In genomic region chr3:186207515-186207914, GRCh38 we compare ENCODE assay signal across 24 cellular contexts.
A peak's percentile ranks its signal among the peaks of the same experiment; 100 is the strongest.
DNase-seq lines count a peak whose midpoint lies in the region; ATAC-seq, FAIRE-seq and TF ChIP-seq lines count a peak whose summit lies in the region.
"Had no signal": no experiment of that assay in that cellular context is flagged by ENCODE, and none has a peak within 500 bp of the region (broad histone marks: within the 10 kb centered on the region; RNA-seq: fewer than 3 reads in every experiment).

No MANE protein-coding gene starts in this region.

- H4K20me1 ChIP-seq in HepG2 (ENCODE audit: insufficient read depth, low read length): no peaks in the 10 kb centered on the region

- TF ChIP-seq EP300 in HepG2 (IDR thresholded peaks at IDR 0.05; ENCODE audit: low read depth in 2 of 2, low read length in 2 of 2) (no peak), HepG2 (CRISPR knock-in tag; IDR thresholded peaks at IDR 0.05; ENCODE audit: borderline replicate concordance) (no peak)

- H3K4me1 ChIP-seq in HepG2 (ENCODE audit: insufficient read depth, low read length): peaks cover 24% of the 10 kb centered on the region
- H3K4me1 ChIP-seq in right lobe of liver: no peaks in the 10 kb centered on the region

- DNase-seq in HepG2 (ENCODE audit: low spot score): no peak
- no peak for DNase-seq in right lobe of liver
- peak; percentile 29 for DNase-seq in M059J (ENCODE audit: low read depth)
- no peak for DNase-seq in stimulated activated naive B cell treated with anti-CD40 and anti-IgM and Interleukin-4, amounts not matched to agents 10 μg/mL and 1 μg/mL and 100 μg/mL, for 72 hours
- no peak for DNase-seq in naive thymus-derived CD8-positive, alpha-beta T cell
- DNase-seq: CD4-positive, CD25-positive, alpha-beta regulatory T cell; COR-L47; DMS 273 treated with DMSO at 0.1 percent for 48 hours; DND-41; H9; IMR-90; Karpas-422; MG63; NCI-H1048; NCI-H1436; NCI-H1930; NCI-H226; NCI-H524; SIG-M5 had no signal

- peak overlapping the region; percentile 26 for H3K27ac Mint-ChIP-seq in stimulated activated naive B cell treated with anti-CD40 and anti-IgM and Interleukin-4, amounts not matched to agents 10 μg/mL and 1 μg/mL and 100 μg/mL, for 72 hours
- H3K27ac Mint-ChIP-seq in naive thymus-derived CD8-positive, alpha-beta T cell: no peak overlapping the region
- H3K27ac Mint-ChIP-seq: CD4-positive, CD25-positive, alpha-beta regulatory T cell; H9 had no signal

- H3K9ac ChIP-seq in HepG2 (ENCODE audit: insufficient read depth, low read depth, low read length): no peak overlapping the region

- no peaks in the 10 kb centered on the region for H3K36me3 Mint-ChIP-seq in stimulated activated naive B cell treated with anti-CD40 and anti-IgM and Interleukin-4, amounts not matched to agents 10 μg/mL and 1 μg/mL and 100 μg/mL, for 72 hours
- H3K36me3 Mint-ChIP-seq in naive thymus-derived CD8-positive, alpha-beta T cell: no peaks in the 10 kb centered on the region
- H3K36me3 Mint-ChIP-seq: CD4-positive, CD25-positive, alpha-beta regulatory T cell had no signal

- CTCF ChIA-PET in HepG2 (lab: Yijun Ruan, JAX; ENCODE audit: low intra/inter-chr PET ratio, low total read pairs): no interaction called here

- BruUV-seq in HepG2 (replicated peaks; lab: Mats Ljungman, UMichigan): no TSS peak

- H3K4me2 ChIP-seq in HepG2 (ENCODE audit: low read depth, low read length): no peak overlapping the region

- in situ Hi-C loops in HepG2 (cut with HindIII; ENCODE audit: extremely low pct_ligation_motif_present, low pct_unique_long_range_greater_than_20kb): no loop called here

- 100% methylated on average over 3 of the region's 3 CpGs for WGBS in HepG2 (ENCODE audit: low lambda C conversion rate)
- WGBS in right lobe of liver (ENCODE audit: insufficient coverage, low coverage, low lambda C conversion rate, missing lambda C conversion rate): 67% methylated on average over 1 of the region's 3 CpGs

- H3K9me3 ChIP-seq in HepG2 (ENCODE audit: low read length): no peaks in the 10 kb centered on the region
- no peaks in the 10 kb centered on the region for H3K9me3 ChIP-seq in right lobe of liver
- H3K9me3 ChIP-seq: MG63 had no signal

- H2AFZ ChIP-seq in HepG2 (ENCODE audit: low read length): no peak overlapping the region

- no peaks in the 10 kb centered on the region for H3K79me2 ChIP-seq in HepG2 (ENCODE audit: insufficient read depth, low read length)

- H3K27ac ChIP-seq in HepG2 (ENCODE audit: extremely low read length, insufficient read depth, low read length): no peak overlapping the region
- no peak overlapping the region for H3K27ac ChIP-seq in right lobe of liver
- peak overlapping the region; percentile 3 for H3K27ac ChIP-seq in cingulate gyrus (ENCODE audit: low read depth, low read length)
- H3K27ac ChIP-seq: HL-60, RWPE1 had no signal

- intact Hi-C loops in HepG2 (cut with micrococcal nuclease; ENCODE audit: unreplicated experiment) (no loop called here), right lobe of liver (cut with DNase I) (no loop called here)

- ATAC-seq in HepG2 (no peak), right lobe of liver (no peak), HG03432 (IDR thresholded peaks at IDR 0.05; ENCODE audit: unreplicated experiment) (no peak)
- no peak for ATAC-seq in stimulated activated naive B cell treated with anti-CD40 and anti-IgM and Interleukin-4, amounts not matched to agents 10 μg/mL and 1 μg/mL and 100 μg/mL, for 72 hours (replicated peaks)
- ATAC-seq in naive thymus-derived CD8-positive, alpha-beta T cell: no peak

- H3K36me3 ChIP-seq in HepG2 (replicated peaks in 1 of 2; ENCODE audit: control insufficient read depth in 1 of 2, insufficient read depth in 2 of 2, low read length in 2 of 2) (0 out of 5 replicates have a peak, but pooled peaks cover 0 to 3% of the 10 kb centered on the region in 2 experiments), right lobe of liver (no peaks in the 10 kb centered on the region)
- H3K36me3 ChIP-seq: MG63 had no signal

- H3K27me3 ChIP-seq in HepG2 (ENCODE audit: control insufficient read depth in 1 of 2, insufficient read depth in 2 of 2, low read length in 2 of 2): no peaks in the 10 kb centered on the region
- H3K27me3 ChIP-seq in right lobe of liver: no peaks in the 10 kb centered on the region
- H3K27me3 ChIP-seq: MG63 had no signal

- H3K4me3 Mint-ChIP-seq in stimulated activated naive B cell treated with anti-CD40 and anti-IgM and Interleukin-4, amounts not matched to agents 10 μg/mL and 1 μg/mL and 100 μg/mL, for 72 hours: no peak overlapping the region
- no peak overlapping the region for H3K4me3 Mint-ChIP-seq in naive thymus-derived CD8-positive, alpha-beta T cell
- H3K4me3 Mint-ChIP-seq: CD4-positive, CD25-positive, alpha-beta regulatory T cell; H9 had no signal

- TF ChIP-seq RAD21 in HepG2 (CRISPR knock-in tag; IDR thresholded peaks at IDR 0.05): no peak

- peaks cover 4 to 25% of the 10 kb centered on the region in 2 donors for H3K27me3 Mint-ChIP-seq in stimulated activated naive B cell treated with anti-CD40 and anti-IgM and Interleukin-4, amounts not matched to agents 10 μg/mL and 1 μg/mL and 100 μg/mL, for 72 hours
- H3K27me3 Mint-ChIP-seq in naive thymus-derived CD8-positive, alpha-beta T cell: peaks cover 0 to 9% (median 7%) of the 10 kb centered on the region in 5 donors

- no peak for FAIRE-seq in HepG2 (lab: Jason Lieb, UNC)
- FAIRE-seq: G401.6 had no signal

- POLR2A ChIA-PET in HepG2 (lab: Yijun Ruan, JAX): no interaction called here
- POLR2A ChIA-PET in naive thymus-derived CD8-positive, alpha-beta T cell (lab: Charles Lee): no interaction called here

- TF ChIP-seq CTCF in HepG2 (CRISPR knock-in tag; IDR thresholded peaks at IDR 0.05) (no peak), right lobe of liver (IDR thresholded peaks at IDR 0.05) (no peak)

- H3K9me3 Mint-ChIP-seq in stimulated activated naive B cell treated with anti-CD40 and anti-IgM and Interleukin-4, amounts not matched to agents 10 μg/mL and 1 μg/mL and 100 μg/mL, for 72 hours: no peaks in the 10 kb centered on the region
- H3K9me3 Mint-ChIP-seq in naive thymus-derived CD8-positive, alpha-beta T cell: no peaks in the 10 kb centered on the region
- H3K9me3 Mint-ChIP-seq: H9 had no signal

- H3K4me3 ChIP-seq in HepG2 (replicated peaks in 1 of 3; ENCODE audit: insufficient read depth in 1 of 3, low read depth in 2 of 3, low read length in 3 of 3): no peak overlapping the region
- no peak overlapping the region for H3K4me3 ChIP-seq in right lobe of liver
- H3K4me3 ChIP-seq: MG63 had no signal

- peaks cover 18 to 34% of the 10 kb centered on the region in 2 donors for H3K4me1 Mint-ChIP-seq in stimulated activated naive B cell treated with anti-CD40 and anti-IgM and Interleukin-4, amounts not matched to agents 10 μg/mL and 1 μg/mL and 100 μg/mL, for 72 hours
- peaks cover 0 to 17% (median 0%) of the 10 kb centered on the region in 4 donors for H3K4me1 Mint-ChIP-seq in naive thymus-derived CD8-positive, alpha-beta T cell
- H3K4me1 Mint-ChIP-seq: CD4-positive, CD25-positive, alpha-beta regulatory T cell had no signal

- no peak for TF ChIP-seq POLR2A in HepG2 (IDR thresholded peaks at IDR 0.05; ENCODE audit: insufficient read depth in 1 of 2, low read depth in 2 of 2, low read length in 2 of 2)
- no peak for TF ChIP-seq POLR2A in right lobe of liver (IDR thresholded peaks at IDR 0.05)

TF ChIP-seq in HepG2, 621 proteins besides CTCF, POLR2A, EP300 and RAD21:
- TF ChIP-seq SP5 (CRISPR knock-in tag; IDR thresholded peaks at IDR 0.05; ENCODE audit: borderline replicate concordance, low read depth) (no peak), ZNF629 (CRISPR knock-in tag; conservative IDR thresholded peaks at IDR 0.05) (peak; percentile 62), THYN1 (CRISPR knock-in tag; IDR thresholded peaks at IDR 0.05; ENCODE audit: borderline replicate concordance, low read depth) (no peak)
